In the genomic region with DNA sequence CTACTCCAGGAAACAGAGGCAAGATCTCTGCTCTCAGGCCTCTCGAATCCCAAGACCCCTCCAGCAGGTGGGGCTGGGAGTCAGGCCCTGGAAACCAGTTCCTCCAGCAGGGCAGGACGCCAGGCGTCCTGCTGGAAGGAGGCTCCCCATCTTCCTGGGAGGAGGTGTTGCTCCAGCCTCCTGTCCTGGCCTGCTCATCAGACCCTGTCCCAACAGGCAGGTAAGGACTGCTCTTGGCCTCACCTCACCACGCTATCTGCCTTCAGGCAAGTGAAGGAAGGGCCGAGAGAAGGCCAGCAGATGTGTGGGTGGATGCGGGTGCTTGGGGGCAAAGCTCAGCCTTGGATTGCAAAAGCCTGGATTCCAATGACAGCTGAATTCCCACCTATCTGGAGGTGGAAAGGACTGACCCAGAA, we compare ENCODE assay signal across 13 cellular contexts.
DNase-seq lines count a peak whose midpoint lies in the region; ATAC-seq, FAIRE-seq and TF ChIP-seq lines count a peak whose summit lies in the region.
"Had no signal": no experiment of that assay in that cellular context is flagged by ENCODE, and none has a peak within 500 bp of the region (broad histone marks: within the 10 kb centered on the region; RNA-seq: fewer than 3 reads in every experiment).

No MANE protein-coding gene starts in this region.

- peak overlapping the region; percentile 46 for H3K9ac ChIP-seq in keratinocyte (ENCODE audit: control insufficient read depth, extremely low read depth, insufficient read depth, low read length)

- peak; percentile 93 for DNase-seq in keratinocyte (ENCODE audit: low read depth, low spot score)
- peak; percentile 69 for DNase-seq in small intestine
- no peak for DNase-seq in COLO829 (ENCODE audit: low spot score)
- DNase-seq in KG1 (lab: John Stamatoyannopoulos, UW), result no peak
- DNase-seq: activated CD4-positive, alpha-beta memory T cell treated with anti-CD3 and anti-CD28 coated beads, Interleukin-2, amount 10 ng/mL, durations not matched to agents 7 days and 5 days; activated naive CD8-positive, alpha-beta T cell treated with anti-CD3 and anti-CD28 coated beads, Interleukin-2, amount 10 ng/mL, durations not matched to agents 7 days and 5 days had no signal

- no peaks in the 10 kb centered on the region for H3K27me3 Mint-ChIP-seq in brain
- H3K27me3 Mint-ChIP-seq: activated CD4-positive, alpha-beta memory T cell treated with anti-CD3 and anti-CD28 coated beads, Interleukin-2, amount 10 ng/mL, durations not matched to agents 7 days and 5 days; activated naive CD8-positive, alpha-beta T cell treated with anti-CD3 and anti-CD28 coated beads, Interleukin-2, amount 10 ng/mL, durations not matched to agents 7 days and 5 days had no signal

- H3K27ac Mint-ChIP-seq in brain, result peak overlapping the region; percentile 62 to 98 (median 93)
- H3K27ac Mint-ChIP-seq: activated CD4-positive, alpha-beta memory T cell treated with anti-CD3 and anti-CD28 coated beads, Interleukin-2, amount 10 ng/mL, durations not matched to agents 7 days and 5 days; activated naive CD8-positive, alpha-beta T cell treated with anti-CD3 and anti-CD28 coated beads, Interleukin-2, amount 10 ng/mL, durations not matched to agents 7 days and 5 days had no signal

- H3K4me3 Mint-ChIP-seq in brain, result peak overlapping the region in 3 of 5 experiments; percentile 15 to 61 (median 46)
- H3K4me3 Mint-ChIP-seq: activated CD4-positive, alpha-beta memory T cell treated with anti-CD3 and anti-CD28 coated beads, Interleukin-2, amount 10 ng/mL, durations not matched to agents 7 days and 5 days; activated naive CD8-positive, alpha-beta T cell treated with anti-CD3 and anti-CD28 coated beads, Interleukin-2, amount 10 ng/mL, durations not matched to agents 7 days and 5 days had no signal

- dilution Hi-C loops in keratinocyte (cut with MboI; ENCODE audit: extremely low pct_ligation_motif_present, low sequenced_read_pairs), result no loop called here

- peaks cover 10% of the 10 kb centered on the region for H3K79me2 ChIP-seq in keratinocyte (ENCODE audit: control insufficient read depth, insufficient read depth, low read length)

- ATAC-seq in HG02884 (IDR thresholded peaks at IDR 0.05; ENCODE audit: unreplicated experiment) (no peak), HG02763 (IDR thresholded peaks at IDR 0.05; ENCODE audit: unreplicated experiment) (no peak)

- POLR2A ChIA-PET in HEK293 (lab: Yijun Ruan, JAX), result no interaction called here

- CTCF ChIA-PET in HEK293 (lab: Yijun Ruan, JAX), result interaction anchor here (0.5 to 0.8 kb wide), 2 partner anchors 37 to 146 kb away, joined by 3 read pairs; no protein-coding TSS in a partner anchor

- H3K9me3 ChIP-seq in HEK293 (ENCODE audit: control insufficient read depth, insufficient read depth, low read depth, low read length) (no peaks in the 10 kb centered on the region), keratinocyte (ENCODE audit: control insufficient read depth, low read depth, low read length) (no peaks in the 10 kb centered on the region), small intestine (ENCODE audit: control insufficient read depth, low read depth) (no peaks in the 10 kb centered on the region)
- H3K9me3 ChIP-seq: upper lobe of left lung had no signal

- no peaks in the 10 kb centered on the region for H4K20me1 ChIP-seq in keratinocyte (ENCODE audit: control insufficient read depth, extremely low read depth, insufficient read depth, low read length)

- no peak overlapping the region for H2AFZ ChIP-seq in keratinocyte (ENCODE audit: control insufficient read depth, low read length)

- 19 to 59% (median 40%) methylated on average over 6 of the region's 6 CpGs for WGBS in small intestine, 3 donors

- H3K36me3 ChIP-seq in HEK293 (ENCODE audit: control insufficient read depth in 2 of 2, insufficient read depth in 1 of 2, low read length in 2 of 2) (peaks cover 0 to 3% of the 10 kb centered on the region in 2 experiments; a peak in 1 of 3 replicates), keratinocyte (ENCODE audit: control insufficient read depth in 2 of 2, extremely low read depth in 1 of 2, insufficient read depth in 2 of 2, low read length in 2 of 2) (peaks cover 0 to 2% of the 10 kb centered on the region in 2 experiments), small intestine (ENCODE audit: control insufficient read depth in 2 of 2, insufficient read depth in 2 of 2, low read length in 2 of 2) (no peaks in the 10 kb centered on the region)
- H3K36me3 ChIP-seq: upper lobe of left lung had no signal

- peak overlapping the region; percentile 79 for H3K4me2 ChIP-seq in keratinocyte (ENCODE audit: control insufficient read depth, extremely low read depth, insufficient read depth, low read depth, low read length)

- FAIRE-seq in keratinocyte (lab: Jason Lieb, UNC), result peak; percentile 98
- no peak for FAIRE-seq in small intestine (lab: Jason Lieb, UNC)
- FAIRE-seq: endothelial cell of umbilical vein, GM12891 had no signal

- H3K27ac ChIP-seq in HEK293 (ENCODE audit: extremely low read depth, low read depth, low read length), result no peak overlapping the region
- peak overlapping the region; percentile 59 for H3K27ac ChIP-seq in keratinocyte (ENCODE audit: control insufficient read depth, insufficient read depth, low read length)
- peak overlapping the region in 1 of 2 donors; percentile 12 for H3K27ac ChIP-seq in small intestine (ENCODE audit: low read depth in 1 of 2, low read length in 1 of 2)

- H3K4me3 ChIP-seq in HEK293 (ENCODE audit: low read depth, low read length), result no peak overlapping the region
- peak overlapping the region in 2 of 3 experiments; percentile 33 to 48 for H3K4me3 ChIP-seq in keratinocyte (ENCODE audit: control insufficient read depth in 2 of 3, extremely low read depth in 1 of 3, insufficient read depth in 2 of 3, low read depth in 1 of 3, low read length in 3 of 3)
- no peak overlapping the region for H3K4me3 ChIP-seq in small intestine (ENCODE audit: low read depth in 1 of 2, low read length in 2 of 2)
- H3K4me3 ChIP-seq: upper lobe of left lung had no signal

- peaks cover 3% of the 10 kb centered on the region for H3K9me1 ChIP-seq in keratinocyte (ENCODE audit: control insufficient read depth, extremely low read depth, insufficient read depth, low read length)

- peaks cover 28% of the 10 kb centered on the region for H3K36me3 Mint-ChIP-seq in brain

- H3K4me1 ChIP-seq in HEK293 (ENCODE audit: control insufficient read depth, insufficient read depth, low read length) (peaks cover 19% of the 10 kb centered on the region), keratinocyte (ENCODE audit: control insufficient read depth, extremely low read depth, insufficient read depth, low read length) (peaks cover 43% of the 10 kb centered on the region), small intestine (ENCODE audit: control insufficient read depth in 2 of 2, insufficient read depth in 1 of 2, low read depth in 1 of 2, low read length in 1 of 2) (peaks cover 0 to 22% of the 10 kb centered on the region in 2 donors)

- H3K9me3 Mint-ChIP-seq in brain, result peaks cover 0 to 2% (median 0%) of the 10 kb centered on the region in 5 experiments
- H3K9me3 Mint-ChIP-seq: activated CD4-positive, alpha-beta memory T cell treated with anti-CD3 and anti-CD28 coated beads, Interleukin-2, amount 10 ng/mL, durations not matched to agents 7 days and 5 days; activated naive CD8-positive, alpha-beta T cell treated with anti-CD3 and anti-CD28 coated beads, Interleukin-2, amount 10 ng/mL, durations not matched to agents 7 days and 5 days had no signal

- TF ChIP-seq CTCF in HEK293 (tag by site-specific recombination; IDR thresholded peaks at IDR 0.05), result no peak; the same call in 1 of the 2 replicates
- no peak for TF ChIP-seq CTCF in brain (conservative IDR thresholded peaks at IDR 0.05)
- TF ChIP-seq CTCF in keratinocyte (optimal IDR thresholded peaks at IDR 0.05 in 1 of 3, IDR thresholded peaks at IDR 0.05 in 1 of 3, conservative IDR thresholded peaks at IDR 0.05 in 1 of 3; ENCODE audit: extremely low read depth in 1 of 3, insufficient read depth in 2 of 3, low read length in 3 of 3), result peak; percentile 51 to 71 (median 54)

- peaks cover 95% of the 10 kb centered on the region for H3K4me1 Mint-ChIP-seq in brain

- H3K27me3 ChIP-seq in keratinocyte (ENCODE audit: control insufficient read depth, extremely low read depth, insufficient read depth, low read length), result no peaks in the 10 kb centered on the region
- H3K27me3 ChIP-seq in small intestine (ENCODE audit: control insufficient read depth in 2 of 2, insufficient read depth in 2 of 2, low read length in 2 of 2), result no peaks in the 10 kb centered on the region
- H3K27me3 ChIP-seq: upper lobe of left lung had no signal

TF ChIP-seq in HEK293, 187 proteins besides CTCF, POLR2A, EP300 and RAD21 (continues in another document):
- TF ChIP-seq OSR2 (tag by site-specific recombination; IDR thresholded peaks at IDR 0.05) (no peak), ZFHX2 (tag by site-specific recombination; conservative IDR thresholded peaks at IDR 0.05) (0 out of 2 replicates have a peak, but pooled peaks have one; percentile 35), ZNF214 (tag by site-specific recombination; IDR thresholded peaks at IDR 0.05; ENCODE audit: borderline replicate concordance) (no peak)
- TF ChIP-seq, protein P1, sequence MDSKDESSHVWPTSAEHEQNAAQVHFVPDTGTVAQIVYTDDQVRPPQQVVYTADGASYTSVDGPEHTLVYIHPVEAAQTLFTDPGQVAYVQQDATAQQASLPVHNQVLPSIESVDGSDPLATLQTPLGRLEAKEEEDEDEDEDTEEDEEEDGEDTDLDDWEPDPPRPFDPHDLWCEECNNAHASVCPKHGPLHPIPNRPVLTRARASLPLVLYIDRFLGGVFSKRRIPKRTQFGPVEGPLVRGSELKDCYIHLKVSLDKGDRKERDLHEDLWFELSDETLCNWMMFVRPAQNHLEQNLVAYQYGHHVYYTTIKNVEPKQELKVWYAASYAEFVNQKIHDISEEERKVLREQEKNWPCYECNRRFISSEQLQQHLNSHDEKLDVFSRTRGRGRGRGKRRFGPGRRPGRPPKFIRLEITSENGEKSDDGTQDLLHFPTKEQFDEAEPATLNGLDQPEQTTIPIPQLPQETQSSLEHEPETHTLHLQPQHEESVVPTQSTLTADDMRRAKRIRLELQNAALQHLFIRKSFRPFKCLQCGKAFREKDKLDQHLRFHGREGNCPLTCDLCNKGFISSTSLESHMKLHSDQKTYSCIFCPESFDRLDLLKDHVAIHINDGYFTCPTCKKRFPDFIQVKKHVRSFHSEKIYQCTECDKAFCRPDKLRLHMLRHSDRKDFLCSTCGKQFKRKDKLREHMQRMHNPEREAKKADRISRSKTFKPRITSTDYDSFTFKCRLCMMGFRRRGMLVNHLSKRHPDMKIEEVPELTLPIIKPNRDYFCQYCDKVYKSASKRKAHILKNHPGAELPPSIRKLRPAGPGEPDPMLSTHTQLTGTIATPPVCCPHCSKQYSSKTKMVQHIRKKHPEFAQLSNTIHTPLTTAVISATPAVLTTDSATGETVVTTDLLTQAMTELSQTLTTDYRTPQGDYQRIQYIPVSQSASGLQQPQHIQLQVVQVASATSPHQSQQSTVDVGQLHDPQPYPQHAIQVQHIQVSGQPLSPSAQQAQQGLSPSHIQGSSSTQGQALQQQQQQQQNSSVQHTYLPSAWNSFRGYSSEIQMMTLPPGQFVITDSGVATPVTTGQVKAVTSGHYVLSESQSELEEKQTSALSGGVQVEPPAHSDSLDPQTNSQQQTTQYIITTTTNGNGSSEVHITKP (tag by site-specific recombination; IDR thresholded peaks at IDR 0.05), result 0 out of 2 replicates have a peak, but pooled peaks have one; percentile 20

Comparison
In these comparisons a context has a peak if more than half of its experiments do, and no peak if none do; other contexts are left out.
1. H3K4me3 ChIP-seq: peak in keratinocyte (2 of 3); none in HEK293 (single experiment) and small intestine (0 of 2).
2. CTCF ChIP-seq: peak in keratinocyte (3 of 3); none in HEK293 (single experiment) and brain (0 of 2).
3. DNase-seq: peak in keratinocyte (single experiment) and small intestine (single experiment); none in COLO829 (single experiment) and KG1 (single experiment).